In the genomic region with DNA sequence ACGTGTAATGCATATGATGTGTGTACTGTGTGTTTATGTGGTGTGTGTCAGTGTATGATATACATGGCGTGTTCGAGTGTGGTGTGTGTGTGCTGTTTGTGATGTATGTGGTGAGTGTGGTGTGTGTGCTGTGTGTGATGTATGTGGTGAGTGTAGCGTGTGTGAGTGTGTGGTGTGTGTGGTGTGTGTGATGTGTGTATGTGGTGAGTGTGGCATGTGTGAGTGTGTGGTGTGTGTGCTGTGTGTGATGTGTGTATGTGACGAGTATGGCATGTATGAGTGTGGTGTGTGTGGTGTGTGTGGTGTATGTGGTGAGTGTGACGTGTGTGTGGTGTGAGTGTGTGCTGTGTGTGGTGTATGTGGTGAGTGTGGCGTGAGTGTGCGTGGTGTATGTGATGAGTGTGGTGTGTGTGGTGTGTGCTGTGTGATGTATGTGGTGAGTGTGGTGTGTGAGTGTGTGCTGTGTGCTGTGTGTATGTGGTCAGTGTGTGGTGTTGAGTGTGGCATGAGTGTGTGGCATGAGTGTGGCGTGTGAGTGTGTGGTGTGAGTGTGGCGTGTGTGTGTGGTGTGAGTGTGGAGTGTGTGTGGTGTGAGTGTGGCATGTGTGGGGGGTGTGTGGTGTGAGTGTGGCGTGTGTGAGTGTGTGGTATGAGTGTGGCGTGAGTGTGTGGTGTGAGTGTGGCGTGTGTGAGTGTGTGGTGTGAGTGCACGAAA, we compare ENCODE assay signal across 23 cellular contexts.
"Had no signal": no experiment of that assay in that cellular context is flagged by ENCODE, and none has a peak within 500 bp of the region (broad histone marks: within the 10 kb centered on the region; RNA-seq: fewer than 3 reads in every experiment).

No MANE protein-coding gene starts in this region.

- H3K27ac Mint-ChIP-seq: activated B cell treated with CpG ODN at 0.5 μM for 24 hours; activated CD4-positive, alpha-beta memory T cell treated with anti-CD3 and anti-CD28 coated beads for 36 hours; activated CD4-positive, alpha-beta T cell treated with anti-CD3 and anti-CD28 coated beads for 36 hours; activated naive CD4-positive, alpha-beta T cell treated with anti-CD3 and anti-CD28 coated beads, Interleukin-2, amount 10 ng/mL, durations not matched to agents 7 days and 5 days; activated naive CD8-positive, alpha-beta T cell treated with anti-CD3 and anti-CD28 coated beads, Interleukin-2, amount 50 U/mL, for 24 hours; activated T-cell treated with anti-CD3 and anti-CD28 coated beads, Interleukin-2, amount 50 U/mL, for 72 hours; dendritic cell treated with granulocyte-macrophage colony-stimulating factor and Interleukin-4, amounts not matched to agents 40 ng/mL and 50 ng/mL, for 4 days; naive thymus-derived CD4-positive, alpha-beta T cell; stimulated activated memory B cell treated with anti-CD40 and anti-IgM and Interleukin-4, amounts not matched to agents 10 μg/mL and 1 μg/mL and 100 μg/mL, for 72 hours had no signal

- H3K4me1 Mint-ChIP-seq: activated B cell treated with CpG ODN at 0.5 μM for 24 hours; activated CD4-positive, alpha-beta T cell treated with anti-CD3 and anti-CD28 coated beads for 36 hours; activated naive CD4-positive, alpha-beta T cell treated with anti-CD3 and anti-CD28 coated beads, Interleukin-2, amount 10 ng/mL, durations not matched to agents 7 days and 5 days; activated naive CD8-positive, alpha-beta T cell treated with anti-CD3 and anti-CD28 coated beads, Interleukin-2, amount 50 U/mL, for 24 hours; naive thymus-derived CD4-positive, alpha-beta T cell; neural crest cell; stimulated activated memory B cell treated with anti-CD40 and anti-IgM and Interleukin-4, amounts not matched to agents 10 μg/mL and 1 μg/mL and 100 μg/mL, for 72 hours had no signal

- H3K4me3 ChIP-seq: body of pancreas, left ventricle myocardium inferior, sigmoid colon, smooth muscle cell, transverse colon had no signal

- H3K4me3 Mint-ChIP-seq: activated B cell treated with CpG ODN at 0.5 μM for 24 hours; activated CD4-positive, alpha-beta memory T cell treated with anti-CD3 and anti-CD28 coated beads for 36 hours; activated CD4-positive, alpha-beta T cell treated with anti-CD3 and anti-CD28 coated beads for 36 hours; activated naive CD4-positive, alpha-beta T cell treated with anti-CD3 and anti-CD28 coated beads, Interleukin-2, amount 10 ng/mL, durations not matched to agents 7 days and 5 days; activated naive CD8-positive, alpha-beta T cell treated with anti-CD3 and anti-CD28 coated beads, Interleukin-2, amount 50 U/mL, for 24 hours; activated T-cell treated with anti-CD3 and anti-CD28 coated beads, Interleukin-2, amount 50 U/mL, for 72 hours; dendritic cell treated with granulocyte-macrophage colony-stimulating factor and Interleukin-4, amounts not matched to agents 40 ng/mL and 50 ng/mL, for 4 days; naive thymus-derived CD4-positive, alpha-beta T cell; neural crest cell; stimulated activated memory B cell treated with anti-CD40 and anti-IgM and Interleukin-4, amounts not matched to agents 10 μg/mL and 1 μg/mL and 100 μg/mL, for 72 hours had no signal

- H3K9me3 ChIP-seq: body of pancreas, sigmoid colon, transverse colon had no signal

- DNase-seq: activated B cell treated with CpG ODN at 0.5 μM for 24 hours; activated CD4-positive, alpha-beta memory T cell treated with anti-CD3 and anti-CD28 coated beads for 36 hours; activated CD4-positive, alpha-beta T cell treated with anti-CD3 and anti-CD28 coated beads for 36 hours; activated effector memory CD4-positive, alpha-beta T cell treated with anti-CD3 and anti-CD28 coated beads, Interleukin-2, amount 50 U/mL, for 16 hours; activated naive CD4-positive, alpha-beta T cell treated with anti-CD3 and anti-CD28 coated beads, Interleukin-2, amount 10 ng/mL, durations not matched to agents 7 days and 5 days; activated naive CD8-positive, alpha-beta T cell treated with anti-CD3 and anti-CD28 coated beads, Interleukin-2, amount 50 U/mL, for 24 hours; activated T-cell treated with anti-CD3 and anti-CD28 coated beads, Interleukin-2, amount 50 U/mL, for 72 hours; body of pancreas; caudate nucleus; effector CD4-positive, alpha-beta T cell; foreskin melanocyte; hippocampal formation; left ventricle myocardium inferior; naive thymus-derived CD4-positive, alpha-beta T cell; sigmoid colon; stimulated activated CD4-positive, alpha-beta T cell treated with anti-CD3 and anti-CD28 coated beads, Interleukin-15, amount 100 ng/mL, for 24 hours; T-helper 9 cell; transverse colon had no signal

- H3K27me3 ChIP-seq: body of pancreas, sigmoid colon, transverse colon had no signal

- ATAC-seq: activated CD4-positive, alpha-beta T cell treated with anti-CD3 and anti-CD28 coated beads for 36 hours; activated naive CD8-positive, alpha-beta T cell treated with anti-CD3 and anti-CD28 coated beads, Interleukin-2, amount 50 U/mL, for 24 hours; activated T-cell treated with anti-CD3 and anti-CD28 coated beads, Interleukin-2, amount 50 U/mL, for 72 hours; body of pancreas; naive thymus-derived CD4-positive, alpha-beta T cell; stimulated activated memory B cell treated with anti-CD40 and anti-IgM and Interleukin-4, amounts not matched to agents 10 μg/mL and 1 μg/mL and 100 μg/mL, for 72 hours had no signal

- FAIRE-seq: endometrium had no signal

- H3K4me2 ChIP-seq: smooth muscle cell had no signal

- H3K4me1 ChIP-seq: body of pancreas, left ventricle myocardium inferior, transverse colon had no signal

- H3K9me3 Mint-ChIP-seq: activated CD4-positive, alpha-beta memory T cell treated with anti-CD3 and anti-CD28 coated beads for 36 hours; activated naive CD4-positive, alpha-beta T cell treated with anti-CD3 and anti-CD28 coated beads, Interleukin-2, amount 10 ng/mL, durations not matched to agents 7 days and 5 days; activated T-cell treated with anti-CD3 and anti-CD28 coated beads, Interleukin-2, amount 50 U/mL, for 72 hours; dendritic cell treated with granulocyte-macrophage colony-stimulating factor and Interleukin-4, amounts not matched to agents 40 ng/mL and 50 ng/mL, for 4 days; stimulated activated memory B cell treated with anti-CD40 and anti-IgM and Interleukin-4, amounts not matched to agents 10 μg/mL and 1 μg/mL and 100 μg/mL, for 72 hours had no signal

- H3K36me3 ChIP-seq: left ventricle myocardium inferior, sigmoid colon, transverse colon had no signal

- H3K27me3 Mint-ChIP-seq: activated B cell treated with CpG ODN at 0.5 μM for 24 hours; activated CD4-positive, alpha-beta memory T cell treated with anti-CD3 and anti-CD28 coated beads for 36 hours; activated CD4-positive, alpha-beta T cell treated with anti-CD3 and anti-CD28 coated beads for 36 hours; activated naive CD8-positive, alpha-beta T cell treated with anti-CD3 and anti-CD28 coated beads, Interleukin-2, amount 50 U/mL, for 24 hours; dendritic cell treated with granulocyte-macrophage colony-stimulating factor and Interleukin-4, amounts not matched to agents 40 ng/mL and 50 ng/mL, for 4 days; naive thymus-derived CD4-positive, alpha-beta T cell; stimulated activated memory B cell treated with anti-CD40 and anti-IgM and Interleukin-4, amounts not matched to agents 10 μg/mL and 1 μg/mL and 100 μg/mL, for 72 hours had no signal

- H3K27ac ChIP-seq: body of pancreas, left ventricle myocardium inferior, sigmoid colon, transverse colon had no signal

- H3K36me3 Mint-ChIP-seq: activated CD4-positive, alpha-beta memory T cell treated with anti-CD3 and anti-CD28 coated beads for 36 hours; activated naive CD4-positive, alpha-beta T cell treated with anti-CD3 and anti-CD28 coated beads, Interleukin-2, amount 10 ng/mL, durations not matched to agents 7 days and 5 days; stimulated activated memory B cell treated with anti-CD40 and anti-IgM and Interleukin-4, amounts not matched to agents 10 μg/mL and 1 μg/mL and 100 μg/mL, for 72 hours had no signal
